Comparison of ENCODE assay signal across 8 cellular contexts in the genomic region with DNA sequence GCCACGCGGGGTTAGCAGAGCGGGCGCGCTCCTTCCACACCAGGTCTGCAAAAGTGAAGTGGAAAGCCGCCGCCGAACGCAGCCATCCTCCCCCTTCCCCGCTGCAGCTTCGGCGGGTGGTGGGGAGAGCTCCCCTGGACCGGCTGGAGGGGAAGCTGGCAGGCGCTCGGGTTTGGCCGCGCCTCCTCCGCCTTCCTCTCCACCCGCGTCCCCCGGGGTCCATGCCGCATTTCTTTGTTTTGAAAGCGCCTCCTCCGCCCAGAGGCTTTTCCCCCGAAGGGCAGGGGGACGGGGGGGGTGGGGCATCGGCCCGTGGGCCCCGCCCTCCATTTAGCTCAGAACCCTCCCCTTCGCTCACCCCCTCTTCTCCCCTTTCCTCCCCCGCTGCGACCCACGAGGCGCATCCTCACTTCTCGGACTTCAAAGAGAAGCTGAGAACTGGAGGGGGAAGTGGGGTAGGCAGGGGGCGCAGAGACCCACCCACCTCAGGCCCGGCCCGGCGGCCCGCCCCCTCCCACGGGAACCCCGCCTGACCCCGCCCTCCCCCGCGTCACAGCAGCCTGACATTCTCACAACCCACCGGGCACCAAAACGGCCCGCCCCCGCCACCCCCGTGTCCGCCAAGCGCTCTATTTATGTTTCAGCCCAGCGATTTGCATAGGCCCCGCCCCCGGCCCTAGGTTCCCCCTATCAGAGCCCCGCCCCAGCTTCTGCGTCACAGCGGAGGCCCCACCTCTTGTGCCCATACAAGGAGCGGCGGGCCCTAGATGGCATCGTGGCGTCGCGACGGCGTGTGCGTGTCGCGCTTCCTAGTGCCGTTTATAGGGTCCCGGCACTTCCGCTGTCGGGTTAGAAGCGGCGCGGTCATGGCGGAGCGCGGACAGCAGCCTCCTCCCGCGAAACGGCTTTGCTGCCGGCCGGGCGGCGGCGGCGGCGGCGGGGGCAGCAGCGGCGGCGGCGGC. TPM values are rescaled to one million over a fixed set of nuclear protein-coding genes. Genes with fewer than 3 reads are reported as not detected.
DNase-seq lines count a peak whose midpoint lies in the region; ATAC-seq and TF ChIP-seq lines count a peak whose summit lies in the region.

Gene ZSWIM6, plus strand, starts transcription at position 852 of the 962 bp plus-strand sequence. Its CDS starts 15 bp downstream, at position 867.

- TF ChIP-seq CTCF in dorsolateral prefrontal cortex (IDR thresholded peaks at IDR 0.05 in 54 of 56, conservative IDR thresholded peaks at IDR 0.05 in 2 of 56; ENCODE audit: low read depth in 1 of 56, partially characterized antibody in 56 of 56) (peak in 12 of 56 donors; percentile 8 to 46 (median 24)), right lobe of liver (IDR thresholded peaks at IDR 0.05) (no peak)

- CTCF ChIA-PET in activated CD4-positive, alpha-beta memory T cell treated with anti-CD3 and anti-CD28 coated beads for 36 hours (lab: Charles Lee), result interaction anchor here (0.6 to 2.0 kb wide), 12 partner anchors 8 to 387 kb away, joined by 3 to 5 read pairs (median 3); partner anchors contain the start of genes ERCC8 and NDUFAF2

- peak; percentile 78 to 100 (median 98) for DNase-seq in C1 segment of cervical spinal cord (lab: John Stamatoyannopoulos, UW)
- peak; percentile 98 for DNase-seq in NCI-H774 (lab: John Stamatoyannopoulos, UW)
- peak; percentile 98 for DNase-seq in activated CD4-positive, alpha-beta memory T cell treated with anti-CD3 and anti-CD28 coated beads for 36 hours
- DNase-seq in dorsolateral prefrontal cortex, result peak; percentile 98 to 100 (median 100)
- peak; percentile 100 for DNase-seq in right lobe of liver
- peak; percentile 98 for DNase-seq in stimulated activated CD4-positive, alpha-beta T cell treated with anti-CD3 and anti-CD28 coated beads, Interleukin-4, amount 100 ng/mL, for 24 hours

- H3K27ac ChIP-seq in dorsolateral prefrontal cortex, result peak within 1 kb of the TSS; percentile 77 to 99 (median 96)
- peak within 1 kb of the TSS; percentile 88 to 96 (median 94) for H3K27ac ChIP-seq in right lobe of liver

- WGBS in right lobe of liver (ENCODE audit: insufficient coverage, low coverage, low lambda C conversion rate, missing lambda C conversion rate), result 0% methylated on average over 26 of the region's 94 CpGs

- H3K4me3 Mint-ChIP-seq in activated CD4-positive, alpha-beta memory T cell treated with anti-CD3 and anti-CD28 coated beads for 36 hours, result peak within 1 kb of the TSS; percentile 84

- peaks cover 7% of the 10 kb centered on the region for H3K36me3 Mint-ChIP-seq in activated CD4-positive, alpha-beta memory T cell treated with anti-CD3 and anti-CD28 coated beads for 36 hours

- H3K27ac Mint-ChIP-seq in activated CD4-positive, alpha-beta memory T cell treated with anti-CD3 and anti-CD28 coated beads for 36 hours, result peak within 1 kb of the TSS; percentile 87

- H3K4me3 ChIP-seq in dorsolateral prefrontal cortex (peak within 1 kb of the TSS; percentile 74 to 98 (median 93)), right lobe of liver (peak within 1 kb of the TSS; percentile 91 to 98 (median 92))

- peak; percentile 56 for ATAC-seq in GM19372 (IDR thresholded peaks at IDR 0.05; ENCODE audit: low read depth, unreplicated experiment)
- peak; percentile 70 for ATAC-seq in HG03521 (IDR thresholded peaks at IDR 0.05; ENCODE audit: unreplicated experiment)
- ATAC-seq in right lobe of liver, result peak; percentile 84 to 93 (median 88)

- peaks cover 43% of the 10 kb centered on the region for H3K4me1 Mint-ChIP-seq in activated CD4-positive, alpha-beta memory T cell treated with anti-CD3 and anti-CD28 coated beads for 36 hours (ENCODE audit: low read depth)

- no peaks in the 10 kb centered on the region for H3K9me3 ChIP-seq in right lobe of liver

- intact Hi-C loops in activated CD4-positive, alpha-beta memory T cell treated with anti-CD3 and anti-CD28 coated beads for 36 hours (cut with micrococcal nuclease), result loop anchor here (1.0 to 10.0 kb wide), 15 partner anchors 25 to 1083 kb away; partner anchors contain the start of genes DEPDC1B, ERCC8, IPO11 and KIF2A
- intact Hi-C loops in dorsolateral prefrontal cortex (cut with DNase I), result loop anchor here (2.0 to 5.0 kb wide), 12 partner anchors 76 to 486 kb away; partner anchors contain the start of gene SMIM15 (in 2 of the 2)
- intact Hi-C loops in right lobe of liver (cut with DNase I), result loop anchor here in 1 of 2 donors (10.0 kb wide), 1 partner anchor 313 kb away; no protein-coding TSS in a partner anchor

- peak; percentile 98 for TF ChIP-seq POLR2A in right lobe of liver (IDR thresholded peaks at IDR 0.05)

- no peaks in the 10 kb centered on the region for H3K36me3 ChIP-seq in right lobe of liver

- H3K4me1 ChIP-seq in right lobe of liver, result peaks cover 0 to 11% (median 4%) of the 10 kb centered on the region in 4 donors

- POLR2A ChIA-PET in activated CD4-positive, alpha-beta memory T cell treated with anti-CD3 and anti-CD28 coated beads for 36 hours (lab: Charles Lee), result interaction anchor here (0.6 to 1.7 kb wide), 6 partner anchors 25 to 1072 kb away, joined by 3 to 12 read pairs (median 3); partner anchors contain the start of genes DEPDC1B, DIMT1, ERCC8 and NDUFAF2

- H3K27me3 ChIP-seq in dorsolateral prefrontal cortex (no peaks in the 10 kb centered on the region), right lobe of liver (no peaks in the 10 kb centered on the region)

- H3K27me3 Mint-ChIP-seq in activated CD4-positive, alpha-beta memory T cell treated with anti-CD3 and anti-CD28 coated beads for 36 hours, result peaks cover 17% of the 10 kb centered on the region

- H3K9me3 Mint-ChIP-seq in activated CD4-positive, alpha-beta memory T cell treated with anti-CD3 and anti-CD28 coated beads for 36 hours, result no peaks in the 10 kb centered on the region

RNA-seq across cellular contexts. Expression of gene ZSWIM6, which starts in this region (rescaled TPM):
- total RNA-seq in activated CD4-positive, alpha-beta memory T cell treated with anti-CD3 and anti-CD28 coated beads for 36 hours, result 1 to 10 TPM; 5.5 to 5.7 TPM
- total RNA-seq in dorsolateral prefrontal cortex, result 10 to 100 TPM; 22.5 to 67.2 (median 31.6) TPM
- 1 to 10 TPM; 2.8 to 7.2 (median 4.1) TPM for total RNA-seq in right lobe of liver

Comparison
In these comparisons a context has a peak if more than half of its experiments do, and no peak if none do; other contexts are left out.
1. Peak in every context shown above with its lines: DNase-seq, ATAC-seq, H3K4me3 ChIP-seq and H3K27ac ChIP-seq.